ENCODE assay signal across 29 cellular contexts in genomic region chr6:147618457-147618856, GRCh38.
"Had no signal": no experiment of that assay in that cellular context is flagged by ENCODE, and none has a peak within 500 bp of the region (broad histone marks: within the 10 kb centered on the region; RNA-seq: fewer than 3 reads in every experiment).

No MANE protein-coding gene starts in this region.

- H3K36me3 ChIP-seq: neutrophil, pancreas, prostate gland, right atrium auricular region, right lobe of liver, sigmoid colon, suprapubic skin, tibial artery, transverse colon, upper lobe of right lung, vagina had no signal

- H3K4me1 ChIP-seq: pancreas, prostate gland, right lobe of liver, suprapubic skin, testis, tibial artery, transverse colon, upper lobe of right lung, vagina had no signal

- H3K9me3 Mint-ChIP-seq: natural killer cell treated with Interleukin-12 subunit alpha and Interleukin-12 subunit beta and Interleukin-15 and Interleukin-18, amount 100 ng/mL, for 72 hours; stimulated activated naive CD8-positive, alpha-beta T cell treated with anti-CD3 and anti-CD28 coated beads, Interleukin-15, amount 100 ng/mL, for 72 hours; type B pancreatic cell had no signal

- H3K4me1 Mint-ChIP-seq: naive thymus-derived CD8-positive, alpha-beta T cell; nephron progenitor cell; neural crest cell; stimulated activated effector memory CD8-positive, alpha-beta T cell treated with anti-CD3 and anti-CD28 coated beads, Interleukin-12 subunit alpha, Interleukin-12 subunit beta, amount 100 ng/mL, for 72 hours; stimulated activated naive CD8-positive, alpha-beta T cell treated with anti-CD3 and anti-CD28 coated beads, Interleukin-15, amount 100 ng/mL, for 72 hours had no signal

- H3K4me3 Mint-ChIP-seq: naive thymus-derived CD8-positive, alpha-beta T cell; natural killer cell treated with Interleukin-12 subunit alpha and Interleukin-12 subunit beta and Interleukin-15 and Interleukin-18, amount 100 ng/mL, for 72 hours; nephron progenitor cell; neural crest cell; stimulated activated effector memory CD8-positive, alpha-beta T cell treated with anti-CD3 and anti-CD28 coated beads, Interleukin-12 subunit alpha, Interleukin-12 subunit beta, amount 100 ng/mL, for 72 hours; stimulated activated naive CD8-positive, alpha-beta T cell treated with anti-CD3 and anti-CD28 coated beads, Interleukin-15, amount 100 ng/mL, for 72 hours; type B pancreatic cell had no signal

- H3K36me3 Mint-ChIP-seq: natural killer cell treated with Interleukin-12 subunit alpha and Interleukin-12 subunit beta and Interleukin-15 and Interleukin-18, amount 100 ng/mL, for 72 hours; stimulated activated effector memory CD8-positive, alpha-beta T cell treated with anti-CD3 and anti-CD28 coated beads, Interleukin-12 subunit alpha, Interleukin-12 subunit beta, amount 100 ng/mL, for 72 hours had no signal

- H3K27ac ChIP-seq: neutrophil, pancreas, prostate gland, right lobe of liver, sigmoid colon, suprapubic skin, testis, tibial artery, transverse colon, upper lobe of right lung, vagina had no signal

- DNase-seq: naive thymus-derived CD8-positive, alpha-beta T cell; nephron progenitor cell; nucleus accumbens; pancreas; retina; right lobe of liver; sigmoid colon; small intestine; stimulated activated CD4-positive, alpha-beta T cell treated with anti-CD3 and anti-CD28 coated beads, Interleukin-15, amount 100 ng/mL, for 24 hours; stimulated activated CD4-positive, alpha-beta T cell treated with anti-CD3 and anti-CD28 coated beads, Interleukin-2, amount 100 ng/mL, for 24 hours; stimulated activated CD4-positive, alpha-beta T cell treated with anti-CD3 and anti-CD28 coated beads, Interleukin-2, amount 100 ng/mL, for 48 hours; stimulated activated CD4-positive, alpha-beta T cell treated with anti-CD3 and anti-CD28 coated beads, Interleukin-4, amount 100 ng/mL, for 24 hours; stimulated activated naive CD4-positive, alpha-beta T cell; stimulated activated naive CD8-positive, alpha-beta T cell treated with anti-CD3 and anti-CD28 coated beads, Interleukin-15, amount 100 ng/mL, for 72 hours; stimulated activated naive CD8-positive, alpha-beta T cell treated with anti-CD3 and anti-CD28 coated beads, Interleukin-15, Interleukin-2, amounts not matched to agents 100 U/mL and 50 U/mL, for 24 hours; substantia nigra; testis; tibial artery; transverse colon; upper lobe of right lung had no signal

- H3K27me3 ChIP-seq: neutrophil, pancreas, right atrium auricular region, right lobe of liver, sigmoid colon, suprapubic skin, testis, tibial artery, transverse colon, upper lobe of right lung, vagina had no signal

- H3K27me3 Mint-ChIP-seq: natural killer cell treated with Interleukin-12 subunit alpha and Interleukin-12 subunit beta and Interleukin-15 and Interleukin-18, amount 100 ng/mL, for 72 hours; stimulated activated naive CD8-positive, alpha-beta T cell treated with anti-CD3 and anti-CD28 coated beads, Interleukin-15, amount 100 ng/mL, for 72 hours; type B pancreatic cell had no signal

- H3K9me3 ChIP-seq: neutrophil, pancreas, prostate gland, right atrium auricular region, right lobe of liver, sigmoid colon, suprapubic skin, testis, tibial artery, transverse colon, upper lobe of right lung, vagina had no signal

- H3K27ac Mint-ChIP-seq: naive thymus-derived CD8-positive, alpha-beta T cell; natural killer cell treated with Interleukin-12 subunit alpha and Interleukin-12 subunit beta and Interleukin-15 and Interleukin-18, amount 100 ng/mL, for 72 hours; nephron progenitor cell; stimulated activated effector memory CD8-positive, alpha-beta T cell treated with anti-CD3 and anti-CD28 coated beads, Interleukin-12 subunit alpha, Interleukin-12 subunit beta, amount 100 ng/mL, for 72 hours; type B pancreatic cell had no signal

- H3K4me3 ChIP-seq: pancreas, prostate gland, right atrium auricular region, right lobe of liver, sigmoid colon, suprapubic skin, testis, tibial artery, transverse colon, upper lobe of right lung, vagina had no signal

- FAIRE-seq: pancreas, small intestine had no signal

- ATAC-seq: naive thymus-derived CD8-positive, alpha-beta T cell; natural killer cell treated with Interleukin-12 subunit alpha and Interleukin-12 subunit beta and Interleukin-15 and Interleukin-18, amount 100 ng/mL, for 72 hours; pancreas; right lobe of liver; stimulated activated effector memory CD8-positive, alpha-beta T cell treated with anti-CD3 and anti-CD28 coated beads, Interleukin-12 subunit alpha, Interleukin-12 subunit beta, amount 100 ng/mL, for 72 hours; stimulated activated naive CD8-positive, alpha-beta T cell treated with anti-CD3 and anti-CD28 coated beads, Interleukin-15, amount 100 ng/mL, for 72 hours; stimulated activated naive CD8-positive, alpha-beta T cell treated with anti-CD3 and anti-CD28 coated beads, Interleukin-15, Interleukin-2, amounts not matched to agents 100 U/mL and 50 U/mL, for 24 hours had no signal
